ENCODE assay signal across 16 cellular contexts in genomic region chr9:13786131-13786530, GRCh38.
DNase-seq lines count a peak whose midpoint lies in the region; ATAC-seq and TF ChIP-seq lines count a peak whose summit lies in the region.
"Had no signal": no experiment of that assay in that cellular context is flagged by ENCODE, and none has a peak within 500 bp of the region (broad histone marks: within the 10 kb centered on the region; RNA-seq: fewer than 3 reads in every experiment).

No MANE protein-coding gene starts in this region.

- H3K9me3 ChIP-seq in heart left ventricle (no peaks in the 10 kb centered on the region), psoas muscle (no peaks in the 10 kb centered on the region)
- H3K9me3 ChIP-seq: BE2C had no signal

- no peaks in the 10 kb centered on the region for H3K27me3 Mint-ChIP-seq in chondrocyte (ENCODE audit: low read depth)

- H3K4me3 ChIP-seq in astrocyte of the spinal cord (ENCODE audit: low read depth, low read length) = no peak overlapping the region
- no peak overlapping the region for H3K4me3 ChIP-seq in heart left ventricle
- no peak overlapping the region for H3K4me3 ChIP-seq in psoas muscle
- H3K4me3 ChIP-seq: GM23338 had no signal

- WGBS in heart left ventricle, 4 donors = 60 to 72% (median 69%) methylated on average over 7 of the region's 7 CpGs
- WGBS in psoas muscle, 3 donors = 71 to 91% (median 78%) methylated on average over 7 of the region's 7 CpGs

- H3K4me1 ChIP-seq in heart left ventricle = peaks cover 0 to 43% (median 21%) of the 10 kb centered on the region in 12 donors
- H3K4me1 ChIP-seq in psoas muscle = peaks cover 7% of the 10 kb centered on the region
- H3K4me1 ChIP-seq: BE2C had no signal

- no peak overlapping the region for H3K27ac Mint-ChIP-seq in chondrocyte (ENCODE audit: unreplicated experiment)
- H3K27ac Mint-ChIP-seq: GM23338; T-helper 1 cell treated with Interleukin-12 subunit alpha and Interleukin-12 subunit beta and Interleukin-4 antibody, amounts not matched to agents 30 μg/mL and 1 μg/mL, for 36 hours had no signal

- peak overlapping the region; percentile 81 to 95 (median 88) for H3K27ac ChIP-seq in heart left ventricle
- peak overlapping the region; percentile 80 for H3K27ac ChIP-seq in psoas muscle

- H3K27me3 ChIP-seq in heart left ventricle = no peaks in the 10 kb centered on the region
- no peaks in the 10 kb centered on the region for H3K27me3 ChIP-seq in psoas muscle (ENCODE audit: insufficient read depth in 3 of 3, low read length in 2 of 3)
- H3K27me3 ChIP-seq: BE2C had no signal

- no peak overlapping the region for H3K4me3 Mint-ChIP-seq in chondrocyte (ENCODE audit: unreplicated experiment)
- H3K4me3 Mint-ChIP-seq: GM23338; T-helper 1 cell treated with Interleukin-12 subunit alpha and Interleukin-12 subunit beta and Interleukin-4 antibody, amounts not matched to agents 30 μg/mL and 1 μg/mL, for 36 hours had no signal

- H3K36me3 Mint-ChIP-seq in chondrocyte (ENCODE audit: low read depth) = no peaks in the 10 kb centered on the region

- no peak for TF ChIP-seq POLR2A in heart left ventricle (IDR thresholded peaks at IDR 0.05)

- DNase-seq in EL (peak; percentile 44), astrocyte of the spinal cord (ENCODE audit: low read depth, low spot score) (peak; percentile 74), heart left ventricle (peak; percentile 43 to 81 (median 52)), psoas muscle (peak in 1 of 2 donors; percentile 51), superior temporal gyrus (ENCODE audit: extremely low spot score) (no peak), chondrocyte (ENCODE audit: low spot score) (no peak), ACHN (no peak)
- DNase-seq in stimulated activated CD4-positive, alpha-beta T cell treated with anti-CD3 and anti-CD28 coated beads, Interleukin-1b, Interleukin-23, amount 100 ng/mL, for 48 hours = no peak
- DNase-seq: activated CD4-positive, CD25-positive, alpha-beta regulatory T cell; activated naive CD4-positive, alpha-beta T cell treated with Interleukin-2 at 50 U/mL for 16 hours; BE2C; mammary epithelial cell; NCI-H1417; stimulated activated naive CD8-positive, alpha-beta T cell treated with anti-CD3 and anti-CD28 coated beads, Interleukin-15, Interleukin-2, amounts not matched to agents 100 U/mL and 50 U/mL, for 24 hours had no signal

- H3K4me1 Mint-ChIP-seq in chondrocyte (ENCODE audit: low read depth) = peaks cover 25% of the 10 kb centered on the region

- no peaks in the 10 kb centered on the region for H3K36me3 ChIP-seq in heart left ventricle
- no peaks in the 10 kb centered on the region for H3K36me3 ChIP-seq in psoas muscle (ENCODE audit: insufficient read depth in 1 of 2, low read depth in 1 of 2)
- H3K36me3 ChIP-seq: BE2C had no signal

- intact Hi-C loops in heart left ventricle (cut with DNase I) (loop anchor here in 4 of 10 donors (5.0 to 10.0 kb wide), 3 partner anchors 71 to 559 kb away; no protein-coding TSS in a partner anchor), psoas muscle (cut with DNase I) (no loop called here)

- peaks cover 3% of the 10 kb centered on the region for H3K9me3 Mint-ChIP-seq in chondrocyte (ENCODE audit: low read depth)
- H3K9me3 Mint-ChIP-seq: GM23338 had no signal

- ATAC-seq in heart left ventricle (peak in 3 of 4 donors; percentile 18 to 70 (median 40)), psoas muscle (no peak)
- ATAC-seq: GM23338; stimulated activated naive CD8-positive, alpha-beta T cell treated with anti-CD3 and anti-CD28 coated beads, Interleukin-15, Interleukin-2, amounts not matched to agents 100 U/mL and 50 U/mL, for 24 hours had no signal

- in situ Hi-C loops in astrocyte of the spinal cord (cut with HindIII; ENCODE audit: low sequenced_read_pairs) (no loop called here), ACHN (cut with HindIII; ENCODE audit: low pct_ligation_motif_present, low pct_unique_long_range_greater_than_20kb, low sequenced_read_pairs) (no loop called here)

- TF ChIP-seq CTCF in astrocyte of the spinal cord (IDR thresholded peaks at IDR 0.05; ENCODE audit: low read depth, low read length) (no peak), heart left ventricle (IDR thresholded peaks at IDR 0.05) (no peak), psoas muscle (IDR thresholded peaks at IDR 0.05) (no peak), chondrocyte (IDR thresholded peaks at IDR 0.05) (no peak)

Comparison
In these comparisons a context has a peak if more than half of its experiments do, and no peak if none do; other contexts are left out.
1. DNase-seq: peak in EL (single experiment), astrocyte of the spinal cord (single experiment) and heart left ventricle (5 of 5); none in superior temporal gyrus (single experiment), chondrocyte (single experiment), stimulated activated CD4-positive, alpha-beta T cell treated with anti-CD3 and anti-CD28 coated beads, Interleukin-1b, Interleukin-23, amount 100 ng/mL, for 48 hours (single experiment) and ACHN (single experiment).
2. ATAC-seq: peak in heart left ventricle (3 of 4); none in psoas muscle (0 of 4).